In the genomic region with DNA sequence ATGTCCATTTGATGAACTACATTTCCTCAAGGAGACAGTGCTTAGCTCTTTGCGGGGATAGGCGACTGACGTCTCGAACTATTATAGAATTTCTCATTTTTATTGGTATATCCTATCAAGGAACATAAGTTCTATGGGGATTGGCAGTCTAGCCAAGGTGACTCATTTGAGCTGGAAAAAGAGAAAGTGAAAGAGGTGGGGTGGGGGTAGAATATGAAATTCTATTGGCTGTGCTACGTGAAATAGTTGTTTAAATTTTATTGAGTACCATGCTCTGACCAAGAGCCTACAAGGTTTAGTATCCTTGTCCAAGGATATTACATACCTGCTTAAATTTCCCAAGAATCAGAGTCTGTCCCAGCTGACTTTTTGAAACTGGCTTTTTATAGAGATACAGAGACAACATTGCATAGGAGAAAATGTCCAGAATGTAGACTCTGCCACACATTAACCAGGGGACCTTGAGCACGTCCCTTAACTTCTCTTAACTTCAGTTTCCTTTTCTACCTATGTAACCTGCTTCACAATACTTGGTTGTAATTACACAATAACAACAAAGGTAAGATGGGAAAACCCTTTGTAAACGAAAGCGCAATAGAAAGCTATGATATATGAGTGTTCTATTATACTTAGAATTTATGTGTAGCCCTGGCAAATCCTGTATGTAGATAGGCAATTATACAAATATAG, we compare ENCODE assay signal across 25 cellular contexts.
A peak's percentile ranks its signal among the peaks of the same experiment; 100 is the strongest.
DNase-seq lines count a peak whose midpoint lies in the region; ATAC-seq, FAIRE-seq and TF ChIP-seq lines count a peak whose summit lies in the region.
"Had no signal": no experiment of that assay in that cellular context is flagged by ENCODE, and none has a peak within 500 bp of the region (broad histone marks: within the 10 kb centered on the region; RNA-seq: fewer than 3 reads in every experiment).

No MANE protein-coding gene starts in this region.

- peak overlapping the region; percentile 21; the same call in 1 of the 2 replicates for H3K4me3 Mint-ChIP-seq in HFFc6

- no peak overlapping the region for H3K27ac Mint-ChIP-seq in HFFc6

- intact Hi-C loops in GM12878 (cut with micrococcal nuclease; ENCODE audit: unreplicated experiment) (no loop called here), mucosa of descending colon (cut with DNase I, micrococcal nuclease) (no loop called here)

- no peaks in the 10 kb centered on the region for H3K9me3 ChIP-seq in GM12878 (replicated peaks; ENCODE audit: control insufficient read depth, insufficient read depth, low read length)
- H3K9me3 ChIP-seq in mucosa of descending colon, result no peaks in the 10 kb centered on the region
- H3K9me3 ChIP-seq: A549, BE2C had no signal

- H3K9ac ChIP-seq in GM12878 (ENCODE audit: control insufficient read depth, insufficient read depth, low read length), result no peak overlapping the region

- no peaks in the 10 kb centered on the region for H3K9me3 Mint-ChIP-seq in HFFc6

- ATAC-seq in GM12878 (peak; percentile 19; the same call in 1 of the 3 replicates), mucosa of descending colon (peak; percentile 92), GM18505 (IDR thresholded peaks at IDR 0.05; ENCODE audit: unreplicated experiment) (no peak)
- ATAC-seq: A549, PC-3 had no signal

- no peaks in the 10 kb centered on the region for H3K4me1 ChIP-seq in GM12878 (ENCODE audit: control insufficient read depth, insufficient read depth, low read length)
- H3K4me1 ChIP-seq in mucosa of descending colon (ENCODE audit: low read depth), result no peaks in the 10 kb centered on the region
- H3K4me1 ChIP-seq: A549, BE2C had no signal

- H4K20me1 ChIP-seq in GM12878 (ENCODE audit: control insufficient read depth, insufficient read depth), result no peaks in the 10 kb centered on the region

- BruUV-seq in GM12878 (replicated peaks; lab: Mats Ljungman, UMichigan), result no TSS peak

- POLR2A ChIA-PET in GM12878 (lab: Charles Lee), result no interaction called here

- no peaks in the 10 kb centered on the region for H3K36me3 Mint-ChIP-seq in HFFc6 (ENCODE audit: low read depth)

- H3K4me1 Mint-ChIP-seq in HFFc6 (ENCODE audit: low read depth), result peaks cover 8% of the 10 kb centered on the region; the same call in 1 of the 2 replicates

- no peak overlapping the region for H3K27ac ChIP-seq in GM12878 (ENCODE audit: control insufficient read depth, insufficient read depth)
- H3K27ac ChIP-seq: A549, HL-60, RWPE1, SK-N-MC had no signal

- TF ChIP-seq CTCF in HFFc6 (IDR thresholded peaks at IDR 0.05) (no peak), GM12878 (IDR thresholded peaks at IDR 0.05 in 2 of 3, conservative IDR thresholded peaks at IDR 0.05 in 1 of 3; ENCODE audit: control insufficient read depth in 2 of 3, extremely low read depth in 1 of 3, insufficient read depth in 1 of 3, low read depth in 3 of 3, low read length in 3 of 3) (no peak), mucosa of descending colon (IDR thresholded peaks at IDR 0.05) (no peak)

- peaks cover 0 to 2% of the 10 kb centered on the region in 2 experiments; a peak in 1 of 4 replicates for H3K27me3 ChIP-seq in GM12878 (replicated peaks in 1 of 2; ENCODE audit: control insufficient read depth in 2 of 2, insufficient read depth in 2 of 2, low read length in 1 of 2)
- H3K27me3 ChIP-seq: BE2C had no signal

- in situ Hi-C loops in GM12878 (cut with MboI), result no loop called here

- no peak overlapping the region for H3K4me2 ChIP-seq in GM12878 (ENCODE audit: control insufficient read depth, insufficient read depth)
- H3K4me2 ChIP-seq: A549 had no signal

- no peak overlapping the region for H2AFZ ChIP-seq in GM12878 (ENCODE audit: control insufficient read depth, low read depth, low read length)

- peaks cover 2% of the 10 kb centered on the region for H3K27me3 Mint-ChIP-seq in HFFc6 (ENCODE audit: insufficient read depth)

- no peaks in the 10 kb centered on the region for H3K79me2 ChIP-seq in GM12878 (ENCODE audit: control insufficient read depth, insufficient read depth, low read length)

- SMC1A ChIA-PET in GM12878 (lab: Charles Lee; ENCODE audit: uncharacterized antibody, unreplicated experiment), result interaction anchor here (1.2 to 1.3 kb wide), 2 partner anchors 11 to 26 kb away, joined by 3 read pairs; no protein-coding TSS in a partner anchor

- no peak for TF ChIP-seq RAD21 in GM12878 (IDR thresholded peaks at IDR 0.05; ENCODE audit: insufficient read depth, low read depth, low read length)

- peak; percentile 27 for DNase-seq in Daoy (ENCODE audit: low read depth)
- DNase-seq in HFFc6, result no peak
- DNase-seq in GM12878 (ENCODE audit: low read depth, low spot score), result no peak
- no peak for DNase-seq in mucosa of descending colon
- DNase-seq in NCI-H1048 (lab: John Stamatoyannopoulos, UW), result no peak
- no peak for DNase-seq in stimulated activated CD4-positive, alpha-beta T cell treated with anti-CD3 and anti-CD28 coated beads, Interleukin-2, amount 100 ng/mL, for 24 hours
- DNase-seq: BE2C, DMS79, H7, KG1, NCI-H1105 treated with DMSO at 0.1 percent for 48 hours, NCI-H1694, NCI-H2081, NCI-H2171 treated with DMSO at 0.1 percent for 48 hours, NCI-H524 treated with DMSO at 0.1 percent for 48 hours, PC-3, SHP77 treated with DMSO at 0.1 percent for 48 hours had no signal

- no peak for TF ChIP-seq EP300 in GM12878 (IDR thresholded peaks at IDR 0.05; ENCODE audit: borderline replicate concordance in 1 of 2, control insufficient read depth in 1 of 2, low read depth in 2 of 2, low read length in 2 of 2)

- FAIRE-seq in GM12878 (lab: Jason Lieb, UNC), result no peak
- FAIRE-seq: A549, GM12892, GM18507, GM19239 had no signal

- CTCF ChIA-PET in GM12878 (lab: Yijun Ruan, JAX), result interaction anchor here (0.7 to 1.6 kb wide), 3 partner anchors 11 to 16 kb away, joined by 3 read pairs; no protein-coding TSS in a partner anchor

- no peak for TF ChIP-seq POLR2A in GM12878 (IDR thresholded peaks at IDR 0.05; ENCODE audit: low read depth, low read length)
- no peak for TF ChIP-seq POLR2A in GM18505 (IDR thresholded peaks at IDR 0.05; ENCODE audit: borderline replicate concordance, extremely low read depth, insufficient read depth, insufficient read length)

- H3K36me3 ChIP-seq in GM12878 (ENCODE audit: control insufficient read depth in 2 of 2, insufficient read depth in 2 of 2, low read length in 1 of 2) (no peaks in the 10 kb centered on the region), mucosa of descending colon (ENCODE audit: low read depth) (no peaks in the 10 kb centered on the region)
- H3K36me3 ChIP-seq: BE2C had no signal

- 67% methylated on average over 8 of the region's 8 CpGs for WGBS in GM12878 (ENCODE audit: insufficient coverage, insufficient replicate concordance, low lambda C conversion rate, missing lambda C conversion rate)

- H3K4me3 ChIP-seq in GM12878 (no peak overlapping the region), mucosa of descending colon (no peak overlapping the region)
- H3K4me3 ChIP-seq: A549, SK-N-MC had no signal

- RAD21 ChIA-PET in GM12878 (lab: Charles Lee; ENCODE audit: unreplicated experiment), result no interaction called here

TF ChIP-seq in GM12878, 131 proteins besides CTCF, POLR2A, EP300 and RAD21:
- TF ChIP-seq KAT2A (conservative IDR thresholded peaks at IDR 0.05; ENCODE audit: control insufficient read depth, low read depth, low read length) (no peak), RB1 (IDR thresholded peaks at IDR 0.05; ENCODE audit: borderline replicate concordance) (no peak)
- TF ChIP-seq, protein P1, sequence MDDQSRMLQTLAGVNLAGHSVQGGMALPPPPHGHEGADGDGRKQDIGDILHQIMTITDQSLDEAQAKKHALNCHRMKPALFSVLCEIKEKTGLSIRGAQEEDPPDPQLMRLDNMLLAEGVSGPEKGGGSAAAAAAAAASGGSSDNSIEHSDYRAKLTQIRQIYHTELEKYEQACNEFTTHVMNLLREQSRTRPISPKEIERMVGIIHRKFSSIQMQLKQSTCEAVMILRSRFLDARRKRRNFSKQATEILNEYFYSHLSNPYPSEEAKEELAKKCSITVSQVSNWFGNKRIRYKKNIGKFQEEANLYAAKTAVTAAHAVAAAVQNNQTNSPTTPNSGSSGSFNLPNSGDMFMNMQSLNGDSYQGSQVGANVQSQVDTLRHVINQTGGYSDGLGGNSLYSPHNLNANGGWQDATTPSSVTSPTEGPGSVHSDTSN (IDR thresholded peaks at IDR 0.05; ENCODE audit: insufficient replicate concordance, low read depth, low read length), result no peak
- TF ChIP-seq, protein P2, sequence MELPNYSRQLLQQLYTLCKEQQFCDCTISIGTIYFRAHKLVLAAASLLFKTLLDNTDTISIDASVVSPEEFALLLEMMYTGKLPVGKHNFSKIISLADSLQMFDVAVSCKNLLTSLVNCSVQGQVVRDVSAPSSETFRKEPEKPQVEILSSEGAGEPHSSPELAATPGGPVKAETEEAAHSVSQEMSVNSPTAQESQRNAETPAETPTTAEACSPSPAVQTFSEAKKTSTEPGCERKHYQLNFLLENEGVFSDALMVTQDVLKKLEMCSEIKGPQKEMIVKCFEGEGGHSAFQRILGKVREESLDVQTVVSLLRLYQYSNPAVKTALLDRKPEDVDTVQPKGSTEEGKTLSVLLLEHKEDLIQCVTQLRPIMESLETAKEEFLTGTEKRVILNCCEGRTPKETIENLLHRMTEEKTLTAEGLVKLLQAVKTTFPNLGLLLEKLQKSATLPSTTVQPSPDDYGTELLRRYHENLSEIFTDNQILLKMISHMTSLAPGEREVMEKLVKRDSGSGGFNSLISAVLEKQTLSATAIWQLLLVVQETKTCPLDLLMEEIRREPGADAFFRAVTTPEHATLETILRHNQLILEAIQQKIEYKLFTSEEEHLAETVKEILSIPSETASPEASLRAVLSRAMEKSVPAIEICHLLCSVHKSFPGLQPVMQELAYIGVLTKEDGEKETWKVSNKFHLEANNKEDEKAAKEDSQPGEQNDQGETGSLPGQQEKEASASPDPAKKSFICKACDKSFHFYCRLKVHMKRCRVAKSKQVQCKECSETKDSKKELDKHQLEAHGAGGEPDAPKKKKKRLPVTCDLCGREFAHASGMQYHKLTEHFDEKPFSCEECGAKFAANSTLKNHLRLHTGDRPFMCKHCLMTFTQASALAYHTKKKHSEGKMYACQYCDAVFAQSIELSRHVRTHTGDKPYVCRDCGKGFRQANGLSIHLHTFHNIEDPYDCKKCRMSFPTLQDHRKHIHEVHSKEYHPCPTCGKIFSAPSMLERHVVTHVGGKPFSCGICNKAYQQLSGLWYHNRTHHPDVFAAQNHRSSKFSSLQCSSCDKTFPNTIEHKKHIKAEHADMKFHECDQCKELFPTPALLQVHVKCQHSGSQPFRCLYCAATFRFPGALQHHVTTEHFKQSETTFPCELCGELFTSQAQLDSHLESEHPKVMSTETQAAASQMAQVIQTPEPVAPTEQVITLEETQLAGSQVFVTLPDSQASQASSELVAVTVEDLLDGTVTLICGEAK (IDR thresholded peaks at IDR 0.05; ENCODE audit: borderline replicate concordance), result peak; percentile 70
TF ChIP-seq in GM12878: peak in this region for 1.
